Comparison of ENCODE assay signal across 2 cellular contexts in genomic region chr1:161993576-161993975, GRCh38.
TF ChIP-seq lines count a peak whose summit lies in the region.

No MANE protein-coding gene starts in this region.

TF ChIP-seq in HEK293, 187 proteins besides CTCF, POLR2A, EP300 and RAD21:
- TF ChIP-seq ZNF449 (tag by site-specific recombination; IDR thresholded peaks at IDR 0.05), result peak; percentile 62; the same call in 1 of the 2 replicates
- TF ChIP-seq ZNF580 (tag by site-specific recombination; IDR thresholded peaks at IDR 0.05), result no peak
TF ChIP-seq in HEK293: peak in this region for 1.

TF ChIP-seq in HepG2, 621 proteins besides CTCF, POLR2A, EP300 and RAD21 (continued from another document):
- TF ChIP-seq KDM6A (CRISPR knock-in tag; IDR thresholded peaks at IDR 0.05; ENCODE audit: low read depth) (no peak), BHLHE40 (IDR thresholded peaks at IDR 0.05; ENCODE audit: low read length) (no peak), ZBTB37 (CRISPR knock-in tag; IDR thresholded peaks at IDR 0.05) (no peak), ARID2 (CRISPR knock-in tag; IDR thresholded peaks at IDR 0.05; ENCODE audit: borderline replicate concordance) (no peak), MAX (IDR thresholded peaks at IDR 0.05) (no peak), ZBTB49 (CRISPR knock-in tag; IDR thresholded peaks at IDR 0.05; ENCODE audit: borderline replicate concordance) (no peak), SPEN (CRISPR knock-in tag; IDR thresholded peaks at IDR 0.05; ENCODE audit: low read depth) (no peak), THYN1 (CRISPR knock-in tag; IDR thresholded peaks at IDR 0.05; ENCODE audit: borderline replicate concordance, low read depth) (no peak)
